1 cellular context compared by ENCODE assay signal in genomic region chr1:110339040-110339426, GRCh38.
A peak's percentile ranks its signal among the peaks of the same experiment; 100 is the strongest.
TF ChIP-seq lines count a peak whose summit lies in the region.

A gene with protein sequence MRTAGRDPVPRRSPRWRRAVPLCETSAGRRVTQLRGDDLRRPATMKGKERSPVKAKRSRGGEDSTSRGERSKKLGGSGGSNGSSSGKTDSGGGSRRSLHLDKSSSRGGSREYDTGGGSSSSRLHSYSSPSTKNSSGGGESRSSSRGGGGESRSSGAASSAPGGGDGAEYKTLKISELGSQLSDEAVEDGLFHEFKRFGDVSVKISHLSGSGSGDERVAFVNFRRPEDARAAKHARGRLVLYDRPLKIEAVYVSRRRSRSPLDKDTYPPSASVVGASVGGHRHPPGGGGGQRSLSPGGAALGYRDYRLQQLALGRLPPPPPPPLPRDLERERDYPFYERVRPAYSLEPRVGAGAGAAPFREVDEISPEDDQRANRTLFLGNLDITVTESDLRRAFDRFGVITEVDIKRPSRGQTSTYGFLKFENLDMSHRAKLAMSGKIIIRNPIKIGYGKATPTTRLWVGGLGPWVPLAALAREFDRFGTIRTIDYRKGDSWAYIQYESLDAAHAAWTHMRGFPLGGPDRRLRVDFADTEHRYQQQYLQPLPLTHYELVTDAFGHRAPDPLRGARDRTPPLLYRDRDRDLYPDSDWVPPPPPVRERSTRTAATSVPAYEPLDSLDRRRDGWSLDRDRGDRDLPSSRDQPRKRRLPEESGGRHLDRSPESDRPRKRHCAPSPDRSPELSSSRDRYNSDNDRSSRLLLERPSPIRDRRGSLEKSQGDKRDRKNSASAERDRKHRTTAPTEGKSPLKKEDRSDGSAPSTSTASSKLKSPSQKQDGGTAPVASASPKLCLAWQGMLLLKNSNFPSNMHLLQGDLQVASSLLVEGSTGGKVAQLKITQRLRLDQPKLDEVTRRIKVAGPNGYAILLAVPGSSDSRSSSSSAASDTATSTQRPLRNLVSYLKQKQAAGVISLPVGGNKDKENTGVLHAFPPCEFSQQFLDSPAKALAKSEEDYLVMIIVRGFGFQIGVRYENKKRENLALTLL (plus strand): TSS chr1:110339377. CDS start chr1:110339406, 29 bp downstream.

TF ChIP-seq in WTC11, 78 proteins besides CTCF, POLR2A, EP300 and RAD21 (continued from another document):
- peak; percentile 94 for TF ChIP-seq USF1 (CRISPR knock-in tag; IDR thresholded peaks at IDR 0.05)
